10 cellular contexts compared by ENCODE assay signal in genomic region chr11:79514269-79514668, GRCh38.
"Had no signal": no experiment of that assay in that cellular context is flagged by ENCODE, and none has a peak within 500 bp of the region (broad histone marks: within the 10 kb centered on the region; RNA-seq: fewer than 3 reads in every experiment).

No MANE protein-coding gene starts in this region.

- H3K27ac ChIP-seq: HL-60, KMS-11 had no signal

- H3K4me3 ChIP-seq: GM23338 had no signal

- H2AFZ ChIP-seq: GM23338 had no signal

- H3K4me2 ChIP-seq: GM23338, KMS-11 had no signal

- ATAC-seq: GM23338, HepG2 had no signal

- H3K9ac ChIP-seq: KMS-11 had no signal

- DNase-seq: H9, HCEC 1CT, HFFc6, KBM-7 had no signal

- FAIRE-seq: H1, H54, HepG2 had no signal
